In the genomic region with DNA sequence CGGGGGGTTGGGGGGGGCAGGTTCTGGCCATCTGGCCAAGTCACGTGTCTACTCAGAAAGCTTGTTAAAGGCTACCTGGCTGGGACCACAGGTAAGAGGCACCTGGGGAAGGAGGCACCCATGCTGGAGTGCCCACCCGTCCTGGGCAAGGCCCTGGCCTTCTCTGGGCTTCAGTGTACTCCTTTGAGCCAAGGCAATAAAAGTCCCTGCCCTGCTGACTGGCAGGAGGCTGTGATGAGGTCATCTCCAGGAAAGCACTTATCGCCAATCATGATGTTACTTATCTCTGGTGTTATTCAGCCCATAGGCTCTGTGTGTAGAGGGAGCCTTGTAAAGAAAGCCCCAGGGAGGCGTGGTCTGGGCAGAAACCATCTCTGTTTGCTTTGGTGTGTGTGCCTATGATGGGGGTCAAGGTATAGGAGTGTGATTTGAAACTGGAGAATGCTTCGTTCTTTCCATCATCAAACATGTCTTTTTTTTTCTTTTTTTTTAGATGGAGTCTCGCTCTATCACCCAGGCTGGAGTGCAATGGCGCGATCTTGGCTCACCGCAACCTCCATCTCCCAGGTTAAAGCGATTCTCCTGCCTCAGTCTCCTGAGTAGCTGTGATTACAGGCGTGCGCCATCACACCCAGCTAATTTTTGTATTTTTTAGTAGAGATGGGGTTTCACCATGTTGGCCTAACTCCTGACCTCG, we compare ENCODE assay signal across 8 cellular contexts. TPM values are rescaled to one million over a fixed set of nuclear protein-coding genes. Genes with fewer than 3 reads are reported as not detected.
DNase-seq lines count a peak whose midpoint lies in the region; ATAC-seq and TF ChIP-seq lines count a peak whose summit lies in the region.

No MANE protein-coding gene starts in this region.

- ATAC-seq in psoas muscle (peak; percentile 22 to 66 (median 58)), GM21723 (IDR thresholded peaks at IDR 0.05; ENCODE audit: unreplicated experiment) (no peak)

- H3K9me3 Mint-ChIP-seq in CD8-positive, alpha-beta memory T cell, result no peaks in the 10 kb centered on the region

- WGBS in psoas muscle, 3 donors, result 64 to 66% (median 65%) methylated on average over 14 of the region's 14 CpGs

- H3K36me3 ChIP-seq in psoas muscle (ENCODE audit: insufficient read depth in 1 of 2, low read depth in 1 of 2), result no peaks in the 10 kb centered on the region
- H3K36me3 ChIP-seq in CD8-positive, alpha-beta memory T cell (ENCODE audit: insufficient read depth, low read length), result no peaks in the 10 kb centered on the region

- POLR2A ChIA-PET in CD8-positive, alpha-beta memory T cell (lab: Charles Lee), result no interaction called here

- H3K27me3 ChIP-seq in psoas muscle (ENCODE audit: insufficient read depth in 3 of 3, low read length in 2 of 3), result peaks cover 0 to 5% (median 2%) of the 10 kb centered on the region in 3 donors
- no peaks in the 10 kb centered on the region for H3K27me3 ChIP-seq in CD8-positive, alpha-beta memory T cell (ENCODE audit: insufficient read depth, low read length, poor library complexity, severe bottlenecking)

- no peak overlapping the region for H3K4me3 ChIP-seq in psoas muscle
- no peak overlapping the region for H3K4me3 ChIP-seq in CD8-positive, alpha-beta memory T cell (ENCODE audit: low read length)

- TF ChIP-seq CTCF in psoas muscle (IDR thresholded peaks at IDR 0.05), result no peak

- H3K4me3 Mint-ChIP-seq in CD8-positive, alpha-beta memory T cell, result peak overlapping the region in 1 of 7 donors; percentile 50

- H3K9me3 ChIP-seq in psoas muscle, result no peaks in the 10 kb centered on the region
- H3K9me3 ChIP-seq in CD8-positive, alpha-beta memory T cell (ENCODE audit: low read length), result no peaks in the 10 kb centered on the region

- intact Hi-C loops in psoas muscle (cut with DNase I), result loop anchor here in 1 of 2 donors (10.0 kb wide), 1 partner anchor 63 kb away; no protein-coding TSS in a partner anchor

- H3K36me3 Mint-ChIP-seq in CD8-positive, alpha-beta memory T cell, result no peaks in the 10 kb centered on the region

- peaks cover 22 to 31% (median 25%) of the 10 kb centered on the region in 3 donors for H3K4me1 Mint-ChIP-seq in CD8-positive, alpha-beta memory T cell

- peak overlapping the region; percentile 91 for H3K27ac ChIP-seq in epithelial cell of prostate
- H3K27ac ChIP-seq in psoas muscle, result no peak overlapping the region
- no peak overlapping the region for H3K27ac ChIP-seq in CD8-positive, alpha-beta memory T cell (ENCODE audit: low read depth, low read length)

- H3K4me1 ChIP-seq in psoas muscle, result peaks cover 10% of the 10 kb centered on the region
- H3K4me1 ChIP-seq in CD8-positive, alpha-beta memory T cell (ENCODE audit: insufficient read depth, low read length), result peaks cover 6% of the 10 kb centered on the region

- DNase-seq in COLO829 (ENCODE audit: low spot score), result peak; percentile 60
- DNase-seq in LoVo (ENCODE audit: low spot score), result peak; percentile 99
- DNase-seq in RPMI7951 (ENCODE audit: low read depth), result peak; percentile 80
- DNase-seq in epithelial cell of prostate (ENCODE audit: low read depth, low spot score), result peak; percentile 83
- DNase-seq in psoas muscle, result no peak
- no peak for DNase-seq in HPDE6-E6E7 (ENCODE audit: extremely low spot score)
- no peak for DNase-seq in CD8-positive, alpha-beta memory T cell

- peaks cover 10 to 25% of the 10 kb centered on the region in 2 donors for H3K27me3 Mint-ChIP-seq in CD8-positive, alpha-beta memory T cell

- no peak overlapping the region for H3K27ac Mint-ChIP-seq in CD8-positive, alpha-beta memory T cell

- CTCF ChIA-PET in CD8-positive, alpha-beta memory T cell (lab: Charles Lee), result interaction anchor here (1.0 kb wide), 1 partner anchor 27 kb away, joined by 4 read pairs; no protein-coding TSS in a partner anchor

RNA-seq across cellular contexts. Expression of a gene that starts 2.5 kb away (rescaled TPM):
- 0.49 and 1.2 TPM in 2 replicates for total RNA-seq in RPMI7951 (2014; rRNA removed; shearing (Covaris generic))
- total RNA-seq in psoas muscle, result under 1 TPM in 2 of 4 donors, not detected in 2; 0.15 to 0.16 TPM
- polyA plus RNA-seq in psoas muscle, result under 1 TPM in 2 of 3 donors, not detected in 1; 0.10 to 0.16 TPM
- under 1 TPM in 1 of 2 experiments, not detected in 1; 0.15 TPM for total RNA-seq in CD8-positive, alpha-beta memory T cell
- not detected for polyA plus RNA-seq in CD8-positive, alpha-beta memory T cell

RNA-seq across cellular contexts. Expression of a gene that starts 14.1 kb away (rescaled TPM):
- total RNA-seq in RPMI7951 (2014; rRNA removed; shearing (Covaris generic)), result 0.12 and 0.29 TPM in 2 replicates
- under 1 TPM in 3 of 4 donors, not detected in 1; 0.24 to 0.84 (median 0.50) TPM for total RNA-seq in psoas muscle
- under 1 TPM; 0.09 to 0.21 (median 0.11) TPM for polyA plus RNA-seq in psoas muscle
- total RNA-seq in CD8-positive, alpha-beta memory T cell, result not detected
- not detected for polyA plus RNA-seq in CD8-positive, alpha-beta memory T cell

RNA-seq across cellular contexts. Expression of a gene that starts 32.7 kb away (rescaled TPM):
- not detected in 2 replicates for total RNA-seq in RPMI7951 (2014; rRNA removed; shearing (Covaris generic))
- total RNA-seq in psoas muscle, result not detected
- not detected for polyA plus RNA-seq in psoas muscle
- not detected for total RNA-seq in CD8-positive, alpha-beta memory T cell
- not detected for polyA plus RNA-seq in CD8-positive, alpha-beta memory T cell

RNA-seq across cellular contexts. Expression of a gene that starts 58.2 kb away (rescaled TPM):
- not detected in 2 replicates for total RNA-seq in RPMI7951 (2014; rRNA removed; shearing (Covaris generic))
- total RNA-seq in psoas muscle, result under 1 TPM in 1 of 4 donors, not detected in 3; 0.17 TPM
- polyA plus RNA-seq in psoas muscle, result under 1 TPM in 2 of 3 donors, not detected in 1; 0.04 to 0.16 TPM
- total RNA-seq in CD8-positive, alpha-beta memory T cell, result not detected
- not detected for polyA plus RNA-seq in CD8-positive, alpha-beta memory T cell

Comparison
In these comparisons a context has a peak if more than half of its experiments do, and no peak if none do; other contexts are left out.
1. DNase-seq: peak in COLO829 (single experiment), LoVo (single experiment), RPMI7951 (single experiment) and epithelial cell of prostate (single experiment); none in psoas muscle (0 of 2), HPDE6-E6E7 (single experiment) and CD8-positive, alpha-beta memory T cell (0 of 5).